Comparison of ENCODE assay signal across 17 cellular contexts in the genomic region with DNA sequence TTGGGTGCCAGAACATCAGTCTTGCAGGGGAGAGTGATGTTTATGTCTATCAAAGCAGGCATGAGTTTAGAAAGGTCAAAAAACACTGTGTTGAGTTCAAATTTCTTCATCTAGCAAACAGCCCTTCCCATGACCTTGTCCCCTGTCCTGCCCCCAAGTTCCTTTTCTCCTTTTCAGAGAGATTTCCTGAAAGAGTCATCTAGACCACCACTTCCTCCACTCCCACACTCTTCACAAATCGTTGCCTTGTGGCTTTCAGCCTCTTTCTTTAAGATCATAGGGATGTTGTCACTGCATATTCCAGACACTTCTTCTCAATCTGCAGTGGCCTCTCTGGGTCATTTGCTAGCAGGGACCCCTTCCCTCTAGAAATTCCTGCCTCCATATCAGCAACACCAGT.
"Had no signal": no experiment of that assay in that cellular context is flagged by ENCODE, and none has a peak within 500 bp of the region (broad histone marks: within the 10 kb centered on the region; RNA-seq: fewer than 3 reads in every experiment).

No MANE protein-coding gene starts in this region.

- H3K4me1 Mint-ChIP-seq: activated naive CD8-positive, alpha-beta T cell treated with anti-CD3 and anti-CD28 coated beads, Interleukin-2, amount 10 ng/mL, durations not matched to agents 7 days and 5 days had no signal

- H3K27ac ChIP-seq: brain microvascular endothelial cell, esophagus squamous epithelium, prostate gland, transverse colon had no signal

- DNase-seq: activated CD4-positive, alpha-beta T cell treated with anti-CD3 and anti-CD28 coated beads, Interleukin-2, amount 50 U/mL, for 1 hour; activated CD8-positive, alpha-beta memory T cell treated with anti-CD3 and anti-CD28 coated beads for 24 hours; activated naive CD8-positive, alpha-beta T cell treated with anti-CD3 and anti-CD28 coated beads, Interleukin-2, amount 10 ng/mL, durations not matched to agents 7 days and 5 days; brain microvascular endothelial cell; cortex of kidney; effector CD4-positive, alpha-beta T cell; esophagus squamous epithelium; hypothalamus; kidney glomerular epithelial cell; right cardiac atrium; stimulated activated CD4-positive, alpha-beta T cell treated with anti-CD3 and anti-CD28 coated beads, Interleukin-4, amount 100 ng/mL, for 24 hours; stimulated activated naive CD4-positive, alpha-beta T cell treated with Interleukin-2 at 50 U/mL for 16 hours; substantia nigra; transverse colon had no signal

- H3K4me3 Mint-ChIP-seq: activated naive CD8-positive, alpha-beta T cell treated with anti-CD3 and anti-CD28 coated beads, Interleukin-2, amount 10 ng/mL, durations not matched to agents 7 days and 5 days had no signal

- H3K27ac Mint-ChIP-seq: activated naive CD8-positive, alpha-beta T cell treated with anti-CD3 and anti-CD28 coated beads, Interleukin-2, amount 10 ng/mL, durations not matched to agents 7 days and 5 days had no signal

- H3K4me1 ChIP-seq: esophagus squamous epithelium, prostate gland, transverse colon had no signal

- H3K9me3 Mint-ChIP-seq: activated naive CD8-positive, alpha-beta T cell treated with anti-CD3 and anti-CD28 coated beads, Interleukin-2, amount 10 ng/mL, durations not matched to agents 7 days and 5 days had no signal

- H3K36me3 Mint-ChIP-seq: activated naive CD8-positive, alpha-beta T cell treated with anti-CD3 and anti-CD28 coated beads, Interleukin-2, amount 10 ng/mL, durations not matched to agents 7 days and 5 days had no signal

- H3K27me3 Mint-ChIP-seq: activated naive CD8-positive, alpha-beta T cell treated with anti-CD3 and anti-CD28 coated beads, Interleukin-2, amount 10 ng/mL, durations not matched to agents 7 days and 5 days had no signal

- H3K9me3 ChIP-seq: esophagus squamous epithelium, prostate gland, transverse colon had no signal

- FAIRE-seq: endothelial cell of umbilical vein had no signal

- H3K4me3 ChIP-seq: esophagus squamous epithelium, prostate gland, skin epidermis, transverse colon had no signal

- H3K36me3 ChIP-seq: brain microvascular endothelial cell, esophagus squamous epithelium, prostate gland, transverse colon had no signal

- H3K27me3 ChIP-seq: brain microvascular endothelial cell, esophagus squamous epithelium, transverse colon had no signal
